In genomic region chr1:218164111-218164929, GRCh38 we compare ENCODE assay signal across 8 cellular contexts.
DNase-seq lines count a peak whose midpoint lies in the region; TF ChIP-seq lines count a peak whose summit lies in the region.

No MANE protein-coding gene starts in this region.

- no peak overlapping the region for H3K27ac Mint-ChIP-seq in activated naive CD8-positive, alpha-beta T cell

- peaks cover 18% of the 10 kb centered on the region for H3K4me1 Mint-ChIP-seq in activated naive CD8-positive, alpha-beta T cell (ENCODE audit: low read depth)

- peak; percentile 45 for DNase-seq in ELR (ENCODE audit: low read depth)
- DNase-seq in H7, result peak; percentile 80
- DNase-seq in NCI-H1694 (lab: John Stamatoyannopoulos, UW), result peak; percentile 90
- DNase-seq in iPS DF 19.7 (ENCODE audit: low read depth, low spot score), result peak; percentile 35
- DNase-seq in sigmoid colon, result no peak
- no peak for DNase-seq in HPDE6-E6E7 (ENCODE audit: extremely low spot score)
- no peak for DNase-seq in hippocampal formation (lab: John Stamatoyannopoulos, UW)

- H3K36me3 Mint-ChIP-seq in activated naive CD8-positive, alpha-beta T cell, result no peaks in the 10 kb centered on the region

- no peak for TF ChIP-seq POLR2A in sigmoid colon (IDR thresholded peaks at IDR 0.05)

- WGBS in sigmoid colon, 2 donors, result 1 to 2% methylated on average over 68 of the region's 68 CpGs

- no peaks in the 10 kb centered on the region for H3K9me3 ChIP-seq in sigmoid colon

- H3K36me3 ChIP-seq in H7 (replicated peaks; ENCODE audit: control insufficient read depth, insufficient read depth, low read length), result no peaks in the 10 kb centered on the region
- no peaks in the 10 kb centered on the region for H3K36me3 ChIP-seq in sigmoid colon

- H3K4me3 Mint-ChIP-seq in activated naive CD8-positive, alpha-beta T cell, result peak overlapping the region; percentile 89

- intact Hi-C loops in sigmoid colon (cut with DNase I), result no loop called here

- TF ChIP-seq CTCF in sigmoid colon (IDR thresholded peaks at IDR 0.05), result no peak

- H3K27me3 Mint-ChIP-seq in activated naive CD8-positive, alpha-beta T cell, result peaks cover 33% of the 10 kb centered on the region

- peaks cover 5% of the 10 kb centered on the region for H3K9me3 Mint-ChIP-seq in activated naive CD8-positive, alpha-beta T cell (ENCODE audit: low read depth)

- peaks cover 22% of the 10 kb centered on the region for H3K27me3 ChIP-seq in H7 (ENCODE audit: control insufficient read depth, insufficient read depth, low read length)
- peaks cover 19 to 92% (median 61%) of the 10 kb centered on the region in 3 donors for H3K27me3 ChIP-seq in sigmoid colon

- H3K4me1 ChIP-seq in sigmoid colon, result peaks cover 0 to 24% (median 23%) of the 10 kb centered on the region in 4 donors

- H3K27ac ChIP-seq in sigmoid colon, result peak overlapping the region in 3 of 4 donors; percentile 12 to 87 (median 48)

- peak overlapping the region; percentile 87 for H3K4me3 ChIP-seq in H7 (ENCODE audit: insufficient read depth, low read depth, low read length)
- peak overlapping the region; percentile 30 to 50 (median 46) for H3K4me3 ChIP-seq in sigmoid colon

- no peak for TF ChIP-seq EP300 in sigmoid colon (IDR thresholded peaks at IDR 0.05)

Comparison
In these comparisons a context has a peak if more than half of its experiments do, and no peak if none do; other contexts are left out.
1. DNase-seq: peak in ELR (single experiment), H7 (single experiment), NCI-H1694 (single experiment) and iPS DF 19.7 (single experiment); none in sigmoid colon (single experiment), HPDE6-E6E7 (single experiment) and hippocampal formation (0 of 2).